In the genomic region with DNA sequence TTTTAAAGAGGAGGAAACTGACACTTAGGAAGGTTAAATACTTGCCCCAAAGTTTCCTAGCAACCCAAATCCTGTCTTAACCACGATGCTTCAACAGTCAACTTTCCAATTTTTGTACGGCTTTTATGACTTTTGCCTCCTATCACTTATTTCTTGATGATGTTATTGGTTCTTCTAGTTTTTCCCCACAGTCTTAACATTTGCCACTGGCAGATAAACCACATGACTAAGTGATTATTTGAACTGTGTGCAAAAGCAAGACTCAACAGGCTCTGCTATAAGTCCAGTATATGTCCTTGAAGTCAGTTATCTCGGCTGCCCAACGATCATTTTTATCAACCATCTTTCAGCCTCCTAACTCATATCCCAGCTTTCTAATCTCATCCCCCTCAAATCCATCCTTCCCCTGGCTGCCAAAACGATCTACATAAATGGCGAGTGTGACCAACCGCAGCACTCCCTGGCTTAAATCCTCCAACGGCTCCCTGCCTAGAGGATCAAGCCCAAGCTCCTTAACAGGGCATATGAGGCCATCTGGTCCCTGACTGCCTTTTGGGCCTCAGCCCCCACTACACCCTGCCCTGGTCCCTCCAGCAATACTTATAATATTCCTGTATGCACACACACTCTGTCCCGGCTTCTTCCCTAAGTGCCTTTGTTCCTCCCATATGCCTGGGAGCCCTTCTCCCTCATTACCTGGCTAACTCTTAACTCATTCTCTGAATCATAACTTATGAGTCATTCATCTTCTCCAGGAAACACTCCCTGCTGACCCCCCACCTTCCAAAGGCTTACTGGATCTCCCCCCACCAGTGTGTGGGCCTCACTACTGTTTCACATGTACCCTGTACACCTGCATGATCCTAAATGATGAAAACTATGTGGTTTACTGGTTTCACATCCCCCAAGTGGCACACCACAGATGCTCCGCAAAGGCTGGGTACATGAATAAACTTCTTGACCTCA, we compare ENCODE assay signal across 1 cellular context.
TF ChIP-seq lines count a peak whose summit lies in the region.

No MANE protein-coding gene starts in this region.

TF ChIP-seq in HEK293, 187 proteins besides CTCF, POLR2A, EP300 and RAD21 (continued from another document and continues in another):
- TF ChIP-seq, protein P1, sequence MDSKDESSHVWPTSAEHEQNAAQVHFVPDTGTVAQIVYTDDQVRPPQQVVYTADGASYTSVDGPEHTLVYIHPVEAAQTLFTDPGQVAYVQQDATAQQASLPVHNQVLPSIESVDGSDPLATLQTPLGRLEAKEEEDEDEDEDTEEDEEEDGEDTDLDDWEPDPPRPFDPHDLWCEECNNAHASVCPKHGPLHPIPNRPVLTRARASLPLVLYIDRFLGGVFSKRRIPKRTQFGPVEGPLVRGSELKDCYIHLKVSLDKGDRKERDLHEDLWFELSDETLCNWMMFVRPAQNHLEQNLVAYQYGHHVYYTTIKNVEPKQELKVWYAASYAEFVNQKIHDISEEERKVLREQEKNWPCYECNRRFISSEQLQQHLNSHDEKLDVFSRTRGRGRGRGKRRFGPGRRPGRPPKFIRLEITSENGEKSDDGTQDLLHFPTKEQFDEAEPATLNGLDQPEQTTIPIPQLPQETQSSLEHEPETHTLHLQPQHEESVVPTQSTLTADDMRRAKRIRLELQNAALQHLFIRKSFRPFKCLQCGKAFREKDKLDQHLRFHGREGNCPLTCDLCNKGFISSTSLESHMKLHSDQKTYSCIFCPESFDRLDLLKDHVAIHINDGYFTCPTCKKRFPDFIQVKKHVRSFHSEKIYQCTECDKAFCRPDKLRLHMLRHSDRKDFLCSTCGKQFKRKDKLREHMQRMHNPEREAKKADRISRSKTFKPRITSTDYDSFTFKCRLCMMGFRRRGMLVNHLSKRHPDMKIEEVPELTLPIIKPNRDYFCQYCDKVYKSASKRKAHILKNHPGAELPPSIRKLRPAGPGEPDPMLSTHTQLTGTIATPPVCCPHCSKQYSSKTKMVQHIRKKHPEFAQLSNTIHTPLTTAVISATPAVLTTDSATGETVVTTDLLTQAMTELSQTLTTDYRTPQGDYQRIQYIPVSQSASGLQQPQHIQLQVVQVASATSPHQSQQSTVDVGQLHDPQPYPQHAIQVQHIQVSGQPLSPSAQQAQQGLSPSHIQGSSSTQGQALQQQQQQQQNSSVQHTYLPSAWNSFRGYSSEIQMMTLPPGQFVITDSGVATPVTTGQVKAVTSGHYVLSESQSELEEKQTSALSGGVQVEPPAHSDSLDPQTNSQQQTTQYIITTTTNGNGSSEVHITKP (tag by site-specific recombination; IDR thresholded peaks at IDR 0.05): 0 out of 2 replicates have a peak, but pooled peaks have one; percentile 27
- TF ChIP-seq FEZF1 (tag by site-specific recombination; IDR thresholded peaks at IDR 0.05) (no peak), ZSCAN16 (tag by site-specific recombination; IDR thresholded peaks at IDR 0.05) (no peak), WT1 (tag by site-specific recombination; IDR thresholded peaks at IDR 0.05) (peak; percentile 94), ZNF394 (tag by site-specific recombination; IDR thresholded peaks at IDR 0.05; ENCODE audit: borderline replicate concordance) (peak; percentile 28; the same call in 1 of the 2 replicates), ZNF830 (tag by site-specific recombination; IDR thresholded peaks at IDR 0.05; ENCODE audit: low read depth) (no peak), ZNF510 (tag by site-specific recombination; IDR thresholded peaks at IDR 0.05; ENCODE audit: insufficient replicate concordance) (no peak), MYNN (tag by site-specific recombination; IDR thresholded peaks at IDR 0.05; ENCODE audit: borderline replicate concordance) (peak; percentile 72; the same call in 1 of the 2 replicates), ZBTB17 (tag by site-specific recombination; IDR thresholded peaks at IDR 0.05) (peak; percentile 84), ZBTB48 (tag by site-specific recombination; IDR thresholded peaks at IDR 0.05) (peak; percentile 92), ZBTB20 (tag by site-specific recombination; IDR thresholded peaks at IDR 0.05) (no peak), ZFHX2 (tag by site-specific recombination; conservative IDR thresholded peaks at IDR 0.05) (peak; percentile 36), ZIC2 (tag by site-specific recombination; IDR thresholded peaks at IDR 0.05) (0 out of 2 replicates have a peak, but pooled peaks have one; percentile 21), IKZF3 (tag by site-specific recombination; IDR thresholded peaks at IDR 0.05) (peak; percentile 73; the same call in 1 of the 2 replicates), ZNF624 (tag by site-specific recombination; IDR thresholded peaks at IDR 0.05) (no peak), SP7 (tag by site-specific recombination; IDR thresholded peaks at IDR 0.05) (peak; percentile 85), ZNF561 (tag by site-specific recombination; IDR thresholded peaks at IDR 0.05; ENCODE audit: borderline replicate concordance) (peak; percentile 30; the same call in 1 of the 2 replicates), ZNF24 (tag by site-specific recombination; IDR thresholded peaks at IDR 0.05) (peak; percentile 80), TRIM28 (IDR thresholded peaks at IDR 0.05; ENCODE audit: borderline replicate concordance, low read length) (0 out of 2 replicates have a peak, but pooled peaks have one; percentile 58), GLIS1 (tag by site-specific recombination; IDR thresholded peaks at IDR 0.05) (peak; percentile 87), ZNF660 (tag by site-specific recombination; IDR thresholded peaks at IDR 0.05) (peak; percentile 66; the same call in 1 of the 2 replicates)
- TF ChIP-seq, protein P2, sequence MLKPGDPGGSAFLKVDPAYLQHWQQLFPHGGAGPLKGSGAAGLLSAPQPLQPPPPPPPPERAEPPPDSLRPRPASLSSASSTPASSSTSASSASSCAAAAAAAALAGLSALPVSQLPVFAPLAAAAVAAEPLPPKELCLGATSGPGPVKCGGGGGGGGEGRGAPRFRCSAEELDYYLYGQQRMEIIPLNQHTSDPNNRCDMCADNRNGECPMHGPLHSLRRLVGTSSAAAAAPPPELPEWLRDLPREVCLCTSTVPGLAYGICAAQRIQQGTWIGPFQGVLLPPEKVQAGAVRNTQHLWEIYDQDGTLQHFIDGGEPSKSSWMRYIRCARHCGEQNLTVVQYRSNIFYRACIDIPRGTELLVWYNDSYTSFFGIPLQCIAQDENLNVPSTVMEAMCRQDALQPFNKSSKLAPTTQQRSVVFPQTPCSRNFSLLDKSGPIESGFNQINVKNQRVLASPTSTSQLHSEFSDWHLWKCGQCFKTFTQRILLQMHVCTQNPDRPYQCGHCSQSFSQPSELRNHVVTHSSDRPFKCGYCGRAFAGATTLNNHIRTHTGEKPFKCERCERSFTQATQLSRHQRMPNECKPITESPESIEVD (tag by site-specific recombination; IDR thresholded peaks at IDR 0.05): peak; percentile 86
- TF ChIP-seq, protein P3, sequence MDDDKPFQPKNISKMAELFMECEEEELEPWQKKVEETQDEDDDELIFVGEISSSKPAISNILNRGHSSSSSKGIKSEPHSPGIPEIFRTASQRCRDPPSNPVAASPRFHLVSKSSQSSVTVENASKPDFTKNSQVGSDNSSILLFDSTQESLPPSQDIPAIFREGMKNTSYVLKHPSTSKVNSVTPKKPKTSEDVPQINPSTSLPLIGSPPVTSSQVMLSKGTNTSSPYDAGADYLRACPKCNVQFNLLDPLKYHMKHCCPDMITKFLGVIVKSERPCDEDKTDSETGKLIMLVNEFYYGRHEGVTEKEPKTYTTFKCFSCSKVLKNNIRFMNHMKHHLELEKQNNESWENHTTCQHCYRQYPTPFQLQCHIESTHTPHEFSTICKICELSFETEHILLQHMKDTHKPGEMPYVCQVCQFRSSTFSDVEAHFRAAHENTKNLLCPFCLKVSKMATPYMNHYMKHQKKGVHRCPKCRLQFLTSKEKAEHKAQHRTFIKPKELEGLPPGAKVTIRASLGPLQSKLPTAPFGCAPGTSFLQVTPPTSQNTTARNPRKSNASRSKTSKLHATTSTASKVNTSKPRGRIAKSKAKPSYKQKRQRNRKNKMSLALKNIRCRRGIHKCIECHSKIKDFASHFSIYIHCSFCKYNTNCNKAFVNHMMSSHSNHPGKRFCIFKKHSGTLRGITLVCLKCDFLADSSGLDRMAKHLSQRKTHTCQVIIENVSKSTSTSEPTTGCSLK (tag by site-specific recombination; IDR thresholded peaks at IDR 0.05): no peak
- TF ChIP-seq, protein P4, sequence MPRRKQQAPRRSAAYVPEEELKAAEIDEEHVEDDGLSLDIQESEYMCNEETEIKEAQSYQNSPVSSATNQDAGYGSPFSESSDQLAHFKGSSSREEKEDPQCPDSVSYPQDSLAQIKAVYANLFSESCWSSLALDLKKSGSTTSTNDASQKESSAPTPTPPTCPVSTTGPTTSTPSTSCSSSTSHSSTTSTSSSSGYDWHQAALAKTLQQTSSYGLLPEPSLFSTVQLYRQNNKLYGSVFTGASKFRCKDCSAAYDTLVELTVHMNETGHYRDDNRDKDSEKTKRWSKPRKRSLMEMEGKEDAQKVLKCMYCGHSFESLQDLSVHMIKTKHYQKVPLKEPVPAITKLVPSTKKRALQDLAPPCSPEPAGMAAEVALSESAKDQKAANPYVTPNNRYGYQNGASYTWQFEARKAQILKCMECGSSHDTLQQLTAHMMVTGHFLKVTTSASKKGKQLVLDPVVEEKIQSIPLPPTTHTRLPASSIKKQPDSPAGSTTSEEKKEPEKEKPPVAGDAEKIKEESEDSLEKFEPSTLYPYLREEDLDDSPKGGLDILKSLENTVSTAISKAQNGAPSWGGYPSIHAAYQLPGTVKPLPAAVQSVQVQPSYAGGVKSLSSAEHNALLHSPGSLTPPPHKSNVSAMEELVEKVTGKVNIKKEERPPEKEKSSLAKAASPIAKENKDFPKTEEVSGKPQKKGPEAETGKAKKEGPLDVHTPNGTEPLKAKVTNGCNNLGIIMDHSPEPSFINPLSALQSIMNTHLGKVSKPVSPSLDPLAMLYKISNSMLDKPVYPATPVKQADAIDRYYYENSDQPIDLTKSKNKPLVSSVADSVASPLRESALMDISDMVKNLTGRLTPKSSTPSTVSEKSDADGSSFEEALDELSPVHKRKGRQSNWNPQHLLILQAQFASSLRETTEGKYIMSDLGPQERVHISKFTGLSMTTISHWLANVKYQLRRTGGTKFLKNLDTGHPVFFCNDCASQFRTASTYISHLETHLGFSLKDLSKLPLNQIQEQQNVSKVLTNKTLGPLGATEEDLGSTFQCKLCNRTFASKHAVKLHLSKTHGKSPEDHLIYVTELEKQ (tag by site-specific recombination; IDR thresholded peaks at IDR 0.05; ENCODE audit: borderline replicate concordance): 0 out of 2 replicates have a peak, but pooled peaks have one; percentile 12
- TF ChIP-seq, protein P5, sequence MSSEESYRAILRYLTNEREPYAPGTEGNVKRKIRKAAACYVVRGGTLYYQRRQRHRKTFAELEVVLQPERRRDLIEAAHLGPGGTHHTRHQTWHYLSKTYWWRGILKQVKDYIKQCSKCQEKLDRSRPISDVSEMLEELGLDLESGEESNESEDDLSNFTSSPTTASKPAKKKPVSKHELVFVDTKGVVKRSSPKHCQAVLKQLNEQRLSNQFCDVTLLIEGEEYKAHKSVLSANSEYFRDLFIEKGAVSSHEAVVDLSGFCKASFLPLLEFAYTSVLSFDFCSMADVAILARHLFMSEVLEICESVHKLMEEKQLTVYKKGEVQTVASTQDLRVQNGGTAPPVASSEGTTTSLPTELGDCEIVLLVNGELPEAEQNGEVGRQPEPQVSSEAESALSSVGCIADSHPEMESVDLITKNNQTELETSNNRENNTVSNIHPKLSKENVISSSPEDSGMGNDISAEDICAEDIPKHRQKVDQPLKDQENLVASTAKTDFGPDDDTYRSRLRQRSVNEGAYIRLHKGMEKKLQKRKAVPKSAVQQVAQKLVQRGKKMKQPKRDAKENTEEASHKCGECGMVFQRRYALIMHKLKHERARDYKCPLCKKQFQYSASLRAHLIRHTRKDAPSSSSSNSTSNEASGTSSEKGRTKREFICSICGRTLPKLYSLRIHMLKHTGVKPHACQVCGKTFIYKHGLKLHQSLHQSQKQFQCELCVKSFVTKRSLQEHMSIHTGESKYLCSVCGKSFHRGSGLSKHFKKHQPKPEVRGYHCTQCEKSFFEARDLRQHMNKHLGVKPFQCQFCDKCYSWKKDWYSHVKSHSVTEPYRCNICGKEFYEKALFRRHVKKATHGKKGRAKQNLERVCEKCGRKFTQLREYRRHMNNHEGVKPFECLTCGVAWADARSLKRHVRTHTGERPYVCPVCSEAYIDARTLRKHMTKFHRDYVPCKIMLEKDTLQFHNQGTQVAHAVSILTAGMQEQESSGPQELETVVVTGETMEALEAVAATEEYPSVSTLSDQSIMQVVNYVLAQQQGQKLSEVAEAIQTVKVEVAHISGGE (tag by site-specific recombination; conservative IDR thresholded peaks at IDR 0.05; ENCODE audit: low read depth): no peak
- TF ChIP-seq, protein P6, sequence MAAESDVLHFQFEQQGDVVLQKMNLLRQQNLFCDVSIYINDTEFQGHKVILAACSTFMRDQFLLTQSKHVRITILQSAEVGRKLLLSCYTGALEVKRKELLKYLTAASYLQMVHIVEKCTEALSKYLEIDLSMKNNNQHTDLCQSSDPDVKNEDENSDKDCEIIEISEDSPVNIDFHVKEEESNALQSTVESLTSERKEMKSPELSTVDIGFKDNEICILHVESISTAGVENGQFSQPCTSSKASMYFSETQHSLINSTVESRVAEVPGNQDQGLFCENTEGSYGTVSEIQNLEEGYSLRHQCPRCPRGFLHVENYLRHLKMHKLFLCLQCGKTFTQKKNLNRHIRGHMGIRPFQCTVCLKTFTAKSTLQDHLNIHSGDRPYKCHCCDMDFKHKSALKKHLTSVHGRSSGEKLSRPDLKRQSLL (tag by site-specific recombination; IDR thresholded peaks at IDR 0.05): no peak
- TF ChIP-seq, protein P7, sequence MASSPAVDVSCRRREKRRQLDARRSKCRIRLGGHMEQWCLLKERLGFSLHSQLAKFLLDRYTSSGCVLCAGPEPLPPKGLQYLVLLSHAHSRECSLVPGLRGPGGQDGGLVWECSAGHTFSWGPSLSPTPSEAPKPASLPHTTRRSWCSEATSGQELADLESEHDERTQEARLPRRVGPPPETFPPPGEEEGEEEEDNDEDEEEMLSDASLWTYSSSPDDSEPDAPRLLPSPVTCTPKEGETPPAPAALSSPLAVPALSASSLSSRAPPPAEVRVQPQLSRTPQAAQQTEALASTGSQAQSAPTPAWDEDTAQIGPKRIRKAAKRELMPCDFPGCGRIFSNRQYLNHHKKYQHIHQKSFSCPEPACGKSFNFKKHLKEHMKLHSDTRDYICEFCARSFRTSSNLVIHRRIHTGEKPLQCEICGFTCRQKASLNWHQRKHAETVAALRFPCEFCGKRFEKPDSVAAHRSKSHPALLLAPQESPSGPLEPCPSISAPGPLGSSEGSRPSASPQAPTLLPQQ (tag by site-specific recombination; IDR thresholded peaks at IDR 0.05): 0 out of 2 replicates have a peak, but pooled peaks have one; percentile 32
- TF ChIP-seq, protein P8, sequence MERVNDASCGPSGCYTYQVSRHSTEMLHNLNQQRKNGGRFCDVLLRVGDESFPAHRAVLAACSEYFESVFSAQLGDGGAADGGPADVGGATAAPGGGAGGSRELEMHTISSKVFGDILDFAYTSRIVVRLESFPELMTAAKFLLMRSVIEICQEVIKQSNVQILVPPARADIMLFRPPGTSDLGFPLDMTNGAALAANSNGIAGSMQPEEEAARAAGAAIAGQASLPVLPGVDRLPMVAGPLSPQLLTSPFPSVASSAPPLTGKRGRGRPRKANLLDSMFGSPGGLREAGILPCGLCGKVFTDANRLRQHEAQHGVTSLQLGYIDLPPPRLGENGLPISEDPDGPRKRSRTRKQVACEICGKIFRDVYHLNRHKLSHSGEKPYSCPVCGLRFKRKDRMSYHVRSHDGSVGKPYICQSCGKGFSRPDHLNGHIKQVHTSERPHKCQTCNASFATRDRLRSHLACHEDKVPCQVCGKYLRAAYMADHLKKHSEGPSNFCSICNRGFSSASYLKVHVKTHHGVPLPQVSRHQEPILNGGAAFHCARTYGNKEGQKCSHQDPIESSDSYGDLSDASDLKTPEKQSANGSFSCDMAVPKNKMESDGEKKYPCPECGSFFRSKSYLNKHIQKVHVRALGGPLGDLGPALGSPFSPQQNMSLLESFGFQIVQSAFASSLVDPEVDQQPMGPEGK (tag by site-specific recombination; IDR thresholded peaks at IDR 0.05): peak; percentile 96
